In the genomic region with DNA sequence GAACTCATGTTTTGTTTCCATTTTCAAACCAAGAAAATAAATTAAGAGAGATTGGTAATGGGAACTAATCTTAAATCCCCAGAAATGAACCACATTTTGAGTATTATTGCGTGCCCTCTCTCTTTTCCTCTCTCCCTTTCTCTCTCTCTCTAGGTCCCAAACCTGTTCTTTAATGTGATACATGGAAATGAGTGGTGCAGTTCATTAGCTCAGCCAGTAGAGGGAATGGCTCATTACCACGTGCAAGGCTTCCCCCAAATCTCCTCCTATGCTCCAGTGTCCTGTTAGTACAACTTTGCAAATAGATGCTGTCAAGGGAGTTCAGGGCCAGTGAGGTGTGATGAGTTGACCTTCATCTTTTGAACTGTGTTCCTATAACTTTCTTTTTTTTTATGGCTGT, we compare ENCODE assay signal across 8 cellular contexts.
A peak's percentile ranks its signal among the peaks of the same experiment; 100 is the strongest.
DNase-seq lines count a peak whose midpoint lies in the region; ATAC-seq, FAIRE-seq and TF ChIP-seq lines count a peak whose summit lies in the region.

No MANE protein-coding gene starts in this region.

- no peak overlapping the region for H3K4me3 Mint-ChIP-seq in neural crest cell

- no peaks in the 10 kb centered on the region for H3K36me3 Mint-ChIP-seq in neural crest cell (ENCODE audit: low read depth)

- no peak overlapping the region for H3K4me3 ChIP-seq in coronary artery

- TF ChIP-seq CTCF in coronary artery (IDR thresholded peaks at IDR 0.05) (peak; percentile 40), neural crest cell (conservative IDR thresholded peaks at IDR 0.05) (peak; percentile 68)

- H3K27me3 Mint-ChIP-seq in neural crest cell (ENCODE audit: low read depth), result no peaks in the 10 kb centered on the region

- peak; percentile 26 for DNase-seq in CD1c-positive myeloid dendritic cell (ENCODE audit: extremely low spot score)
- DNase-seq in GM18507 (ENCODE audit: extremely low spot score, insufficient read length, low read depth), result no peak
- DNase-seq in NOMO-1 treated with dmso at 0.1 percent for 144 hours (lab: John Stamatoyannopoulos, UW; ENCODE audit: unreplicated experiment), result peak; percentile 30
- no peak for DNase-seq in coronary artery (ENCODE audit: low spot score)
- DNase-seq in neural crest cell (ENCODE audit: low read depth, low spot score), result no peak
- DNase-seq in head of caudate nucleus, result no peak
- no peak for DNase-seq in activated CD8-positive, alpha-beta memory T cell treated with anti-CD3 and anti-CD28 coated beads, Interleukin-2, amount 50 U/mL, for 48 hours

- H3K4me1 Mint-ChIP-seq in neural crest cell, result peaks cover 6% of the 10 kb centered on the region

- peaks cover 5% of the 10 kb centered on the region for H3K9me3 Mint-ChIP-seq in neural crest cell

- no peak overlapping the region for H3K27ac ChIP-seq in coronary artery

- no peak overlapping the region for H3K27ac Mint-ChIP-seq in neural crest cell (ENCODE audit: unreplicated experiment)

- peak; percentile 51 for FAIRE-seq in GM18507 (lab: Jason Lieb, UNC)

- ATAC-seq in HG03095 (IDR thresholded peaks at IDR 0.05; ENCODE audit: unreplicated experiment), result peak; percentile 52

- intact Hi-C loops in head of caudate nucleus (cut with DNase I), result no loop called here

Comparison
In these comparisons a context has a peak if more than half of its experiments do, and no peak if none do; other contexts are left out.
1. DNase-seq: peak in CD1c-positive myeloid dendritic cell (single experiment) and NOMO-1 treated with dmso at 0.1 percent for 144 hours (single experiment); none in GM18507 (single experiment), coronary artery (single experiment), neural crest cell (single experiment), head of caudate nucleus (0 of 42) and activated CD8-positive, alpha-beta memory T cell treated with anti-CD3 and anti-CD28 coated beads, Interleukin-2, amount 50 U/mL, for 48 hours (single experiment).